Comparison of ENCODE assay signal across 10 cellular contexts in genomic region chr16:400061-400540, GRCh38. TPM values are rescaled to one million over a fixed set of nuclear protein-coding genes. Genes with fewer than 3 reads are reported as not detected.
A peak's percentile ranks its signal among the peaks of the same experiment; 100 is the strongest.
DNase-seq lines count a peak whose midpoint lies in the region; ATAC-seq, FAIRE-seq and TF ChIP-seq lines count a peak whose summit lies in the region.
"Had no signal": no experiment of that assay in that cellular context is flagged by ENCODE, and none has a peak within 500 bp of the region (broad histone marks: within the 10 kb centered on the region; RNA-seq: fewer than 3 reads in every experiment).

No MANE protein-coding gene starts in this region.

- no peaks in the 10 kb centered on the region; the same call in 1 of the 2 replicates for H3K79me1 ChIP-seq in H1 (ENCODE audit: low read depth, low read length)

- H3K4me1 ChIP-seq in ES-I3 (ENCODE audit: insufficient read depth, low read length) (peaks cover 15% of the 10 kb centered on the region; the same call in 1 of the 2 replicates), H1 (replicated peaks in 1 of 4; ENCODE audit: control insufficient read depth in 3 of 4, insufficient read depth in 4 of 4, low read length in 3 of 4) (peaks cover 0 to 26% (median 13%) of the 10 kb centered on the region in 4 experiments; a peak in 6 of 7 replicates)

- peaks cover 5% of the 10 kb centered on the region for H3K23me2 ChIP-seq in H1 (ENCODE audit: low read depth, low read length)

- no peaks in the 10 kb centered on the region for H3K9me3 Mint-ChIP-seq in progenitor cell of endocrine pancreas (ENCODE audit: low read depth)

- peak overlapping the region; percentile 49 for H3K27ac Mint-ChIP-seq in progenitor cell of endocrine pancreas

- H4K91ac ChIP-seq in H1 (replicated peaks; ENCODE audit: insufficient read length, low read length): no peak overlapping the region

- H3K4me2 ChIP-seq in H1 (ENCODE audit: insufficient read depth in 1 of 2, low read depth in 2 of 2, low read length in 2 of 2): peak overlapping the region; percentile 29 to 59; a peak in 2 of 4 replicates

- peaks cover 2 to 21% of the 10 kb centered on the region in 2 experiments for H4K20me1 ChIP-seq in H1 (replicated peaks in 1 of 2; ENCODE audit: control insufficient read depth in 1 of 2, insufficient read depth in 2 of 2, low read length in 2 of 2)

- no peak for TF ChIP-seq RAD21 in H1 (IDR thresholded peaks at IDR 0.05 in 1 of 2, conservative IDR thresholded peaks at IDR 0.05 in 1 of 2; ENCODE audit: low read depth in 2 of 2, low read length in 2 of 2)

- H4K8ac ChIP-seq in H1 (ENCODE audit: extremely low read depth, insufficient read depth, low read length): no peak overlapping the region

- no peaks in the 10 kb centered on the region for H3K36me3 Mint-ChIP-seq in progenitor cell of endocrine pancreas (ENCODE audit: insufficient read depth)

- H3K36me3 ChIP-seq in ES-I3 (ENCODE audit: insufficient read depth, low read length) (no peaks in the 10 kb centered on the region), H1 (ENCODE audit: control insufficient read depth in 2 of 4, insufficient read depth in 4 of 4, low read length in 3 of 4) (peaks cover 7 to 18% (median 14%) of the 10 kb centered on the region in 4 experiments; a peak in 6 of 8 replicates)

- no peak overlapping the region for H2AK5ac ChIP-seq in H1 (ENCODE audit: low read depth, low read length)

- no peak overlapping the region for H2BK12ac ChIP-seq in H1 (ENCODE audit: low read depth, low read length)

- H2BK120ac ChIP-seq in H1 (replicated peaks; ENCODE audit: low read depth, low read length): no peak overlapping the region

- TF ChIP-seq POLR2A in NB4 (IDR thresholded peaks at IDR 0.05; ENCODE audit: extremely low read depth, insufficient read length) (no peak), H1 (IDR thresholded peaks at IDR 0.05; ENCODE audit: control extremely low read depth in 1 of 2, low read depth in 2 of 2, low read length in 2 of 2) (0 out of 3 replicates have a peak, but pooled peaks of 1 of the 2 experiments have one; percentile 13)

- no peak for FAIRE-seq in H1 (lab: Jason Lieb, UNC)

- peak overlapping the region; percentile 63 for H2BK5ac ChIP-seq in H1 (ENCODE audit: low read depth, low read length)

- H4K5ac ChIP-seq in H1 (ENCODE audit: insufficient read length, low read depth, low read length): no peak overlapping the region

- TF ChIP-seq EP300 in H1 (IDR thresholded peaks at IDR 0.05; ENCODE audit: borderline replicate concordance in 1 of 2, low read depth in 2 of 2, low read length in 2 of 2): no peak

- CTCF ChIA-PET in H1 (lab: Charles Lee; ENCODE audit: partially characterized antibody): interaction anchor here (0.9 to 1.7 kb wide), 6 partner anchors 8 to 95 kb away, joined by 3 to 9 read pairs (median 4); no protein-coding TSS in a partner anchor

- H3K56ac ChIP-seq in H1 (replicated peaks; ENCODE audit: insufficient read length, low read depth, low read length): no peak overlapping the region

- peak overlapping the region; percentile 81 for H3K4me3 Mint-ChIP-seq in progenitor cell of endocrine pancreas (ENCODE audit: low read depth)

- no peak overlapping the region for H2BK15ac ChIP-seq in H1 (ENCODE audit: low read length)

- POLR2A ChIA-PET in H1 (lab: Charles Lee; ENCODE audit: partially characterized antibody): interaction anchor here (0.7 to 6.7 kb wide), 16 partner anchors 9 to 249 kb away, joined by 3 to 67 read pairs (median 3); partner anchors contain the start of genes CAPN15, NHLRC4 and WDR90

- no peak overlapping the region for H2BK20ac ChIP-seq in H1 (ENCODE audit: low read length)

- no peaks in the 10 kb centered on the region for H3K27me3 Mint-ChIP-seq in progenitor cell of endocrine pancreas

- H3K4ac ChIP-seq in H1 (replicated peaks; ENCODE audit: insufficient read length, low read depth, low read length): no peak overlapping the region

- no peak overlapping the region for H2AFZ ChIP-seq in H1 (ENCODE audit: low read length)

- no peaks in the 10 kb centered on the region; a peak in 1 of 4 replicates for H3K79me2 ChIP-seq in H1 (ENCODE audit: control insufficient read depth in 1 of 2, insufficient read depth in 2 of 2, low read length in 2 of 2)

- TF ChIP-seq CTCF in NB4 (IDR thresholded peaks at IDR 0.05; ENCODE audit: low read depth, low read length): no peak
- TF ChIP-seq CTCF in H1 (IDR thresholded peaks at IDR 0.05; ENCODE audit: control extremely low read depth in 1 of 3, insufficient read depth in 1 of 3, low read depth in 1 of 3, low read length in 3 of 3): no peak
- TF ChIP-seq CTCF in progenitor cell of endocrine pancreas (IDR thresholded peaks at IDR 0.05; ENCODE audit: unreplicated experiment): no peak

- no peak for DNase-seq in NB4 (ENCODE audit: low read depth)
- peak in 1 of 2 experiments; percentile 51 for DNase-seq in H1 (ENCODE audit: low read depth in 1 of 2, low spot score in 2 of 2)
- no peak for DNase-seq in progenitor cell of endocrine pancreas (ENCODE audit: low spot score, unreplicated experiment)
- DNase-seq in DMS114 treated with DMSO at 0.1 percent for 48 hours (lab: John Stamatoyannopoulos, UW; ENCODE audit: unreplicated experiment): no peak
- DNase-seq in NCI-H2196 (lab: John Stamatoyannopoulos, UW; ENCODE audit: unreplicated experiment): no peak
- DNase-seq: anterior cingulate cortex; stimulated activated CD4-positive, alpha-beta T cell treated with anti-CD3 and anti-CD28 coated beads, Interleukin-2, amount 100 ng/mL, for 48 hours had no signal

- ATAC-seq in GM21360 (IDR thresholded peaks at IDR 0.05; ENCODE audit: unreplicated experiment) (no peak), HG03565 (IDR thresholded peaks at IDR 0.05; ENCODE audit: unreplicated experiment) (no peak)

- no peak overlapping the region for H3K14ac ChIP-seq in H1 (ENCODE audit: insufficient read length)

- WGBS in H1 (ENCODE audit: extremely low coverage in 1 of 2, insufficient coverage in 1 of 2, insufficient read length in 1 of 2, insufficient replicate concordance in 2 of 2, low coverage in 1 of 2, low lambda C conversion rate in 2 of 2, missing lambda C conversion rate in 1 of 2), 2 experiments: 92% methylated on average over 9 of the region's 9 CpGs; no CpG with 5 or more reads in 1 of the 2 experiments

- no peaks in the 10 kb centered on the region for H3K27me3 ChIP-seq in H1 (replicated peaks in 1 of 4; ENCODE audit: control insufficient read depth in 3 of 4, extremely low read depth in 1 of 4, insufficient read depth in 3 of 4, low read length in 3 of 4)

- H3K4me1 Mint-ChIP-seq in progenitor cell of endocrine pancreas (ENCODE audit: low read depth): peaks cover 9% of the 10 kb centered on the region

- H3K9ac ChIP-seq in ES-I3 (ENCODE audit: low read depth, low read length) (peak overlapping the region; percentile 78; the same call in 1 of the 2 replicates), H1 (replicated peaks in 1 of 4; ENCODE audit: extremely low read depth in 1 of 4, low read depth in 3 of 4, low read length in 3 of 4) (no peak overlapping the region)

- H3K18ac ChIP-seq in H1 (ENCODE audit: extremely low read depth, low read length): peak overlapping the region; percentile 32; the same call in 1 of the 2 replicates

- H3K4me3 ChIP-seq in NB4 (ENCODE audit: low read depth, low read length) (peak overlapping the region; percentile 64), H1 (ENCODE audit: extremely low read depth in 1 of 4, insufficient read depth in 2 of 4, low read depth in 3 of 4, low read length in 4 of 4) (peak overlapping the region in 2 of 4 experiments; percentile 12 to 65; a peak in 1 of 8 replicates)

- H3K23ac ChIP-seq in H1 (ENCODE audit: insufficient read length): no peak overlapping the region

- no peak overlapping the region for H3K27ac ChIP-seq in H1 (ENCODE audit: low read depth, low read length)

- no peaks in the 10 kb centered on the region for H3K9me3 ChIP-seq in ES-I3 (ENCODE audit: control insufficient read depth, insufficient read depth, low read length)
- no peaks in the 10 kb centered on the region for H3K9me3 ChIP-seq in H1 (ENCODE audit: insufficient read depth in 2 of 2, low read depth in 1 of 2, low read length in 1 of 2)

RNA-seq across cellular contexts. Expression of gene DECR2, which starts 1.6 kb away (rescaled TPM):
- 28.2 and 30.6 TPM in 2 replicates for total RNA-seq in H1 (2021; fragmentation: NEBNext Ultra II Directional; extraction: Animal tissue kit (Norgen Biotek cat#: 25700))
- 39.9 and 58.5 TPM in 2 replicates for polyA plus RNA-seq in H1 (2011; rRNA removed)
- 43.2 TPM for polyA plus RNA-seq in H1 (2011; cell fraction: cytosol; rRNA removed)
- polyA plus RNA-seq in H1 (2011; cell fraction: nucleus; rRNA removed): 104 TPM
- polyA plus RNA-seq in H1 (2012, experiment 1 of 2): 23.8 to 34.0 TPM (median 28.4 TPM) in 4 replicates
- 22.3 TPM for polyA plus RNA-seq in H1 (2012, experiment 2 of 2)
- 23.1 TPM for polyA plus RNA-seq in H1 (2013, experiment 1 of 2)
- polyA plus RNA-seq in H1 (2013, experiment 2 of 2): 20.7 TPM
- 6.4 and 7.8 TPM in 2 replicates for polyA minus RNA-seq in H1 (2011; rRNA and poly(A)+ RNA removed)
- polyA minus RNA-seq in H1 (2011; cell fraction: cytosol; rRNA and poly(A)+ RNA removed): 17.0 TPM
- polyA minus RNA-seq in H1 (2011; cell fraction: nucleus; rRNA and poly(A)+ RNA removed): 17.9 TPM
- 39.4 and 41.3 TPM in 2 replicates for total RNA-seq in progenitor cell of endocrine pancreas

RNA-seq across cellular contexts. Expression of gene NME4, which starts 3.1 kb away (rescaled TPM):
- total RNA-seq in H1 (2021; fragmentation: NEBNext Ultra II Directional; extraction: Animal tissue kit (Norgen Biotek cat#: 25700)): 408 and 418 TPM in 2 replicates
- polyA plus RNA-seq in H1 (2011; rRNA removed): 863 and 1,107 TPM in 2 replicates
- 668 TPM for polyA plus RNA-seq in H1 (2011; cell fraction: cytosol; rRNA removed)
- 729 TPM for polyA plus RNA-seq in H1 (2011; cell fraction: nucleus; rRNA removed)
- 330 to 521 TPM (median 486 TPM) in 4 replicates for polyA plus RNA-seq in H1 (2012, experiment 1 of 2)
- 430 TPM for polyA plus RNA-seq in H1 (2012, experiment 2 of 2)
- polyA plus RNA-seq in H1 (2013, experiment 1 of 2): 339 TPM
- polyA plus RNA-seq in H1 (2013, experiment 2 of 2): 335 TPM
- 89.1 and 100 TPM in 2 replicates for polyA minus RNA-seq in H1 (2011; rRNA and poly(A)+ RNA removed)
- 116 TPM for polyA minus RNA-seq in H1 (2011; cell fraction: cytosol; rRNA and poly(A)+ RNA removed)
- 153 TPM for polyA minus RNA-seq in H1 (2011; cell fraction: nucleus; rRNA and poly(A)+ RNA removed)
- 151 and 154 TPM in 2 replicates for total RNA-seq in progenitor cell of endocrine pancreas

RNA-seq across cellular contexts. Expression of gene PGAP6, which starts 18.3 kb away (rescaled TPM):
- 86.8 and 92.9 TPM in 2 replicates for total RNA-seq in H1 (2021; fragmentation: NEBNext Ultra II Directional; extraction: Animal tissue kit (Norgen Biotek cat#: 25700))
- polyA plus RNA-seq in H1 (2011; rRNA removed): 364 and 441 TPM in 2 replicates
- polyA plus RNA-seq in H1 (2011; cell fraction: cytosol; rRNA removed): 227 TPM
- polyA plus RNA-seq in H1 (2011; cell fraction: nucleus; rRNA removed): 362 TPM
- 72.3 to 126 TPM (median 121 TPM) in 4 replicates for polyA plus RNA-seq in H1 (2012, experiment 1 of 2)
- 70.7 TPM for polyA plus RNA-seq in H1 (2012, experiment 2 of 2)
- polyA plus RNA-seq in H1 (2013, experiment 1 of 2): 90.3 TPM
- polyA plus RNA-seq in H1 (2013, experiment 2 of 2): 94.9 TPM
- polyA minus RNA-seq in H1 (2011; rRNA and poly(A)+ RNA removed): 167 and 180 TPM in 2 replicates
- polyA minus RNA-seq in H1 (2011; cell fraction: cytosol; rRNA and poly(A)+ RNA removed): 106 TPM
- 104 TPM for polyA minus RNA-seq in H1 (2011; cell fraction: nucleus; rRNA and poly(A)+ RNA removed)
- 92.7 and 92.9 TPM in 2 replicates for total RNA-seq in progenitor cell of endocrine pancreas

RNA-seq across cellular contexts. Expression of gene RAB11FIP3, which starts 25.3 kb away (rescaled TPM):
- 32.4 and 35.2 TPM in 2 replicates for total RNA-seq in H1 (2021; fragmentation: NEBNext Ultra II Directional; extraction: Animal tissue kit (Norgen Biotek cat#: 25700))
- polyA plus RNA-seq in H1 (2011; rRNA removed): 9.3 and 16.6 TPM in 2 replicates
- polyA plus RNA-seq in H1 (2011; cell fraction: cytosol; rRNA removed): 15.1 TPM
- polyA plus RNA-seq in H1 (2011; cell fraction: nucleus; rRNA removed): 37.6 TPM
- 21.9 to 33.3 TPM (median 31.0 TPM) in 4 replicates for polyA plus RNA-seq in H1 (2012, experiment 1 of 2)
- 20.2 TPM for polyA plus RNA-seq in H1 (2012, experiment 2 of 2)
- 12.5 TPM for polyA plus RNA-seq in H1 (2013, experiment 1 of 2)
- polyA plus RNA-seq in H1 (2013, experiment 2 of 2): 11.9 TPM
- polyA minus RNA-seq in H1 (2011; rRNA and poly(A)+ RNA removed): 9.7 and 14.5 TPM in 2 replicates
- polyA minus RNA-seq in H1 (2011; cell fraction: cytosol; rRNA and poly(A)+ RNA removed): 10.8 TPM
- 21.0 TPM for polyA minus RNA-seq in H1 (2011; cell fraction: nucleus; rRNA and poly(A)+ RNA removed)
- 92.7 and 97.9 TPM in 2 replicates for total RNA-seq in progenitor cell of endocrine pancreas

RNA-seq across cellular contexts. Expression of gene MRPL28, which starts 29.8 kb away (rescaled TPM):
- 88.9 and 95.7 TPM in 2 replicates for total RNA-seq in H1 (2021; fragmentation: NEBNext Ultra II Directional; extraction: Animal tissue kit (Norgen Biotek cat#: 25700))
- 188 and 257 TPM in 2 replicates for polyA plus RNA-seq in H1 (2011; rRNA removed)
- 238 TPM for polyA plus RNA-seq in H1 (2011; cell fraction: cytosol; rRNA removed)
- polyA plus RNA-seq in H1 (2011; cell fraction: nucleus; rRNA removed): 174 TPM
- polyA plus RNA-seq in H1 (2012, experiment 1 of 2): 80.1 to 165 TPM (median 138 TPM) in 4 replicates
- polyA plus RNA-seq in H1 (2012, experiment 2 of 2): 134 TPM
- 74.5 TPM for polyA plus RNA-seq in H1 (2013, experiment 1 of 2)
- 74.2 TPM for polyA plus RNA-seq in H1 (2013, experiment 2 of 2)
- polyA minus RNA-seq in H1 (2011; rRNA and poly(A)+ RNA removed): 52.8 and 69.8 TPM in 2 replicates
- polyA minus RNA-seq in H1 (2011; cell fraction: cytosol; rRNA and poly(A)+ RNA removed): 45.9 TPM
- polyA minus RNA-seq in H1 (2011; cell fraction: nucleus; rRNA and poly(A)+ RNA removed): 37.7 TPM
- total RNA-seq in progenitor cell of endocrine pancreas: 82.7 and 85.3 TPM in 2 replicates
